Comparison of ENCODE assay signal across 12 cellular contexts in the genomic region with DNA sequence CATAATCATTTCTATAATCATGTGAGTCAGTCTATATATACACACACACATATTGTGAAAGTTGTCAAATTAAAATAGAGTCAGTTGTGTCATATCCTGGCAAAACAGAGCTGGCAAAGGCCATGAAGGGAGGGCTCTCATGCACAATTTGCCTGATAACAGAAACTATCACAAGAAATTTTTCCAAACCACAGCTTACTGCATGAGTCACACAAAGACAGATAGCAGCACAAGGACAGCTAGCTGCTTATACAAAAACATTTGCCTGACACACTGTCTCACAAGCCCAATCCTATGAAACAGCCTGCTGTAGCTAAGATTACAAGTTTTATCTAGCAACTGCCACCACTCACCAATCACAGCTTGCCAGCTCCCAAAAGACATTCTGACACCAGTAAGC.
A peak's percentile ranks its signal among the peaks of the same experiment; 100 is the strongest.
DNase-seq lines count a peak whose midpoint lies in the region; ATAC-seq and TF ChIP-seq lines count a peak whose summit lies in the region.
"Had no signal": no experiment of that assay in that cellular context is flagged by ENCODE, and none has a peak within 500 bp of the region (broad histone marks: within the 10 kb centered on the region; RNA-seq: fewer than 3 reads in every experiment).

No MANE protein-coding gene starts in this region.

- POLR2A ChIA-PET in HEK293T (lab: Yijun Ruan, JAX), result no interaction called here

- H3K27me3 ChIP-seq in brain microvascular endothelial cell (replicated peaks), result no peaks in the 10 kb centered on the region
- H3K27me3 ChIP-seq: heart right ventricle had no signal

- in situ Hi-C loops in brain microvascular endothelial cell (cut with HindIII; ENCODE audit: low pct_ligation_motif_present, low sequenced_read_pairs), result no loop called here

- H3K36me3 ChIP-seq in brain microvascular endothelial cell (replicated peaks), result no peaks in the 10 kb centered on the region
- H3K36me3 ChIP-seq: heart right ventricle had no signal

- peak; percentile 66 for DNase-seq in Daoy (ENCODE audit: low read depth)
- DNase-seq in NCI-H226, result peak; percentile 81
- DNase-seq in brain microvascular endothelial cell, result peak; percentile 86
- peak; percentile 48 for DNase-seq in kidney tubule cell (ENCODE audit: low spot score)
- no peak for DNase-seq in AG08396 (ENCODE audit: low spot score)
- DNase-seq in NCI-H1694 treated with DMSO at 0.1 percent for 48 hours (lab: John Stamatoyannopoulos, UW), result no peak
- no peak for DNase-seq in HEK293T (ENCODE audit: extremely low spot score)
- DNase-seq: heart right ventricle, IMR-90, naive B cell, NCI-H446 had no signal

- CTCF ChIA-PET in HEK293T (lab: Yijun Ruan, JAX), result no interaction called here

- TF ChIP-seq CTCF in brain microvascular endothelial cell (IDR thresholded peaks at IDR 0.05; ENCODE audit: low read depth, low read length, missing control alignments), result no peak

- peak overlapping the region; percentile 60 for H3K27ac ChIP-seq in brain microvascular endothelial cell
- H3K27ac ChIP-seq: heart right ventricle had no signal

- no peak overlapping the region for H3K4me3 ChIP-seq in brain microvascular endothelial cell (ENCODE audit: low read depth, low read length)
- H3K4me3 ChIP-seq: heart right ventricle had no signal

- no peak for ATAC-seq in HG02610 (IDR thresholded peaks at IDR 0.05; ENCODE audit: unreplicated experiment)

TF ChIP-seq in HEK293T, 16 proteins besides CTCF, POLR2A, EP300 and RAD21:
- no peak for TF ChIP-seq ELF4 (IDR thresholded peaks at IDR 0.05)
- no peak for TF ChIP-seq TARDBP (IDR thresholded peaks at IDR 0.05)
- TF ChIP-seq SUZ12 (IDR thresholded peaks at IDR 0.05), result no peak
- no peak for TF ChIP-seq CTBP1 (IDR thresholded peaks at IDR 0.05; ENCODE audit: borderline replicate concordance)
- no peak for TF ChIP-seq SP1 (IDR thresholded peaks at IDR 0.05)
- TF ChIP-seq BHLHE40 (IDR thresholded peaks at IDR 0.05; ENCODE audit: borderline replicate concordance), result no peak
- TF ChIP-seq, protein P1, sequence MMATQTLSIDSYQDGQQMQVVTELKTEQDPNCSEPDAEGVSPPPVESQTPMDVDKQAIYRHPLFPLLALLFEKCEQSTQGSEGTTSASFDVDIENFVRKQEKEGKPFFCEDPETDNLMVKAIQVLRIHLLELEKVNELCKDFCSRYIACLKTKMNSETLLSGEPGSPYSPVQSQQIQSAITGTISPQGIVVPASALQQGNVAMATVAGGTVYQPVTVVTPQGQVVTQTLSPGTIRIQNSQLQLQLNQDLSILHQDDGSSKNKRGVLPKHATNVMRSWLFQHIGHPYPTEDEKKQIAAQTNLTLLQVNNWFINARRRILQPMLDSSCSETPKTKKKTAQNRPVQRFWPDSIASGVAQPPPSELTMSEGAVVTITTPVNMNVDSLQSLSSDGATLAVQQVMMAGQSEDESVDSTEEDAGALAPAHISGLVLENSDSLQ (IDR thresholded peaks at IDR 0.05), result no peak
- TF ChIP-seq FOXK2 (IDR thresholded peaks at IDR 0.05), result no peak
- no peak for TF ChIP-seq ARNT (IDR thresholded peaks at IDR 0.05)
- TF ChIP-seq ZNF384 (IDR thresholded peaks at IDR 0.05), result no peak
- no peak for TF ChIP-seq L3MBTL2 (conservative IDR thresholded peaks at IDR 0.05)
- no peak for TF ChIP-seq NFRKB (IDR thresholded peaks at IDR 0.05)
- TF ChIP-seq LEF1 (IDR thresholded peaks at IDR 0.05; ENCODE audit: borderline replicate concordance), result no peak
- TF ChIP-seq FOXA1 (IDR thresholded peaks at IDR 0.05), result no peak
- TF ChIP-seq FOXM1 (IDR thresholded peaks at IDR 0.05; ENCODE audit: borderline replicate concordance), result no peak
- TF ChIP-seq HDGF (IDR thresholded peaks at IDR 0.05; ENCODE audit: borderline replicate concordance), result no peak

Comparison
In these comparisons a context has a peak if more than half of its experiments do, and no peak if none do; other contexts are left out.
1. DNase-seq: peak in Daoy (single experiment), NCI-H226 (single experiment), brain microvascular endothelial cell (single experiment) and kidney tubule cell (single experiment); none in AG08396 (single experiment), NCI-H1694 treated with DMSO at 0.1 percent for 48 hours (single experiment) and HEK293T (single experiment).